ENCODE assay signal across 9 cellular contexts in the genomic region with DNA sequence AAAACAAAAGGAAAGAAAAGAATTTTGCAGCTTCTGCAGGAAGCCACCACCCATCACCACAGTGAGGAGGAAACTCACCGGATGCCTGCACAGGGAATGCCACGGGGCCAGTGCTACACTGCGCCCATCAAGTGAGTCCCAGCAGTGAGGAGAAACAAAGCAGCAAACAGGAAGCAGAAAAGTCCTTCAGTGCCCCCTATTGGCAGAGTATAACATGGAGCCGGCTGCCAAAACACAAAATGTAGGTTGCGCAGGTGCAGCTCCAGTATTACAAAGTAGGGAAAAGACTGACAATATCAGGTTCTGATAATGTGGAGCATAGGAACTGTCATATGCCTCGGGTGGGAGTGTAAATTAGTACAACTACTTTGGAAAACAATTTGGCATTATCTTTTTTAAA. TPM values are rescaled to one million over a fixed set of nuclear protein-coding genes. Genes with fewer than 3 reads are reported as not detected.
DNase-seq lines count a peak whose midpoint lies in the region; ATAC-seq and TF ChIP-seq lines count a peak whose summit lies in the region.
"Had no signal": no experiment of that assay in that cellular context is flagged by ENCODE, and none has a peak within 500 bp of the region (broad histone marks: within the 10 kb centered on the region; RNA-seq: fewer than 3 reads in every experiment).

No MANE protein-coding gene starts in this region.

- ATAC-seq in HG03196 (IDR thresholded peaks at IDR 0.05; ENCODE audit: unreplicated experiment): no peak

- H3K4me3 ChIP-seq in GM12875 (ENCODE audit: low read depth, low read length) (no peak overlapping the region), liver (ENCODE audit: low read depth in 1 of 3, low read length in 3 of 3) (no peak overlapping the region)

- no peaks in the 10 kb centered on the region for H3K4me1 ChIP-seq in liver (ENCODE audit: control insufficient read depth in 4 of 4, insufficient read depth in 4 of 4, low read length in 3 of 4)

- no peaks in the 10 kb centered on the region for H3K27me3 Mint-ChIP-seq in activated naive CD8-positive, alpha-beta T cell treated with anti-CD3 and anti-CD28 coated beads for 36 hours
- H3K27me3 Mint-ChIP-seq: stimulated activated naive CD8-positive, alpha-beta T cell treated with anti-CD3 and anti-CD28 coated beads, Interleukin-15, Interleukin-2, amounts not matched to agents 100 ng/mL and 50 ng/mL, for 24 hours had no signal

- TF ChIP-seq RAD21 in liver (IDR thresholded peaks at IDR 0.05): peak; percentile 67 to 76

- H3K36me3 ChIP-seq in liver (ENCODE audit: control insufficient read depth in 4 of 4, insufficient read depth in 3 of 4, low read depth in 1 of 4, low read length in 3 of 4): no peaks in the 10 kb centered on the region

- H3K4me3 Mint-ChIP-seq in activated naive CD8-positive, alpha-beta T cell treated with anti-CD3 and anti-CD28 coated beads for 36 hours: no peak overlapping the region
- H3K4me3 Mint-ChIP-seq: stimulated activated naive CD8-positive, alpha-beta T cell treated with anti-CD3 and anti-CD28 coated beads, Interleukin-15, Interleukin-2, amounts not matched to agents 100 ng/mL and 50 ng/mL, for 24 hours had no signal

- no peak overlapping the region for H3K27ac ChIP-seq in liver (ENCODE audit: low read depth in 1 of 2, low read length in 2 of 2)

- no peaks in the 10 kb centered on the region for H3K9me3 ChIP-seq in liver (ENCODE audit: control insufficient read depth in 4 of 4, low read length in 3 of 4)

- no peaks in the 10 kb centered on the region for H3K27me3 ChIP-seq in liver (ENCODE audit: control insufficient read depth in 4 of 4, insufficient read depth in 4 of 4, low read length in 3 of 4)

- no peak overlapping the region for H3K27ac Mint-ChIP-seq in activated naive CD8-positive, alpha-beta T cell treated with anti-CD3 and anti-CD28 coated beads for 36 hours
- H3K27ac Mint-ChIP-seq: stimulated activated naive CD8-positive, alpha-beta T cell treated with anti-CD3 and anti-CD28 coated beads, Interleukin-15, Interleukin-2, amounts not matched to agents 100 ng/mL and 50 ng/mL, for 24 hours had no signal

- no peak overlapping the region for H3K9ac ChIP-seq in liver (ENCODE audit: low read depth in 1 of 2, low read length in 2 of 2)

- no peaks in the 10 kb centered on the region for H3K36me3 Mint-ChIP-seq in activated naive CD8-positive, alpha-beta T cell treated with anti-CD3 and anti-CD28 coated beads for 36 hours

- no peak for DNase-seq in AG09319 (ENCODE audit: extremely low read depth, low read depth)
- DNase-seq in NCI-H345 treated with DMSO at 0.1 percent for 48 hours (lab: John Stamatoyannopoulos, UW; ENCODE audit: unreplicated experiment): peak; percentile 3
- peak; percentile 4 for DNase-seq in activated naive CD8-positive, alpha-beta T cell treated with anti-CD3 and anti-CD28 coated beads for 36 hours
- DNase-seq in HPDE6-E6E7 (ENCODE audit: extremely low spot score): no peak
- DNase-seq in AG08395 (ENCODE audit: low spot score): no peak

- H3K9me3 Mint-ChIP-seq in activated naive CD8-positive, alpha-beta T cell treated with anti-CD3 and anti-CD28 coated beads for 36 hours: no peaks in the 10 kb centered on the region
- H3K9me3 Mint-ChIP-seq: stimulated activated naive CD8-positive, alpha-beta T cell treated with anti-CD3 and anti-CD28 coated beads, Interleukin-15, Interleukin-2, amounts not matched to agents 100 ng/mL and 50 ng/mL, for 24 hours had no signal

- TF ChIP-seq CTCF in AG09319 (IDR thresholded peaks at IDR 0.05; ENCODE audit: low read depth, low read length): peak; percentile 60
- peak; percentile 55; the same call in 1 of the 2 replicates for TF ChIP-seq CTCF in GM12875 (IDR thresholded peaks at IDR 0.05; ENCODE audit: borderline replicate concordance, insufficient read depth, low read depth, low read length)
- peak; percentile 38 for TF ChIP-seq CTCF in liver (IDR thresholded peaks at IDR 0.05; ENCODE audit: low read depth, low read length, missing input control)

- WGBS in liver: 18% methylated on average over 6 of the region's 6 CpGs

- no peaks in the 10 kb centered on the region for H3K4me1 Mint-ChIP-seq in activated naive CD8-positive, alpha-beta T cell treated with anti-CD3 and anti-CD28 coated beads for 36 hours

TF ChIP-seq in liver, 16 proteins besides CTCF, POLR2A, EP300 and RAD21:
- no peak for TF ChIP-seq SP1 (IDR thresholded peaks at IDR 0.05)
- TF ChIP-seq REST (IDR thresholded peaks at IDR 0.05): no peak
- TF ChIP-seq FOXA1 (IDR thresholded peaks at IDR 0.05): no peak
- TF ChIP-seq MAX (IDR thresholded peaks at IDR 0.05): no peak
- TF ChIP-seq TAF1 (conservative IDR thresholded peaks at IDR 0.05): no peak
- no peak for TF ChIP-seq JUND (IDR thresholded peaks at IDR 0.05)
- no peak for TF ChIP-seq GABPA (IDR thresholded peaks at IDR 0.05 in 1 of 2, conservative IDR thresholded peaks at IDR 0.05 in 1 of 2)
- no peak for TF ChIP-seq YY1 (IDR thresholded peaks at IDR 0.05)
- no peak for TF ChIP-seq HNF4A (conservative IDR thresholded peaks at IDR 0.05)
- no peak for TF ChIP-seq EGR1 (IDR thresholded peaks at IDR 0.05; ENCODE audit: low read depth in 2 of 2)
- no peak for TF ChIP-seq FOXA2 (IDR thresholded peaks at IDR 0.05)
- TF ChIP-seq HNF4G (IDR thresholded peaks at IDR 0.05): no peak

RNA-seq across cellular contexts. Expression of gene SCML2, which starts 23.3 kb away (rescaled TPM):
- 1 to 10 TPM; 3.4 to 4.0 TPM for total RNA-seq in activated naive CD8-positive, alpha-beta T cell treated with anti-CD3 and anti-CD28 coated beads for 36 hours
- 1 to 10 TPM; 1.0 to 7.2 TPM for total RNA-seq in liver
- polyA plus RNA-seq in liver: 1 to 10 TPM in 1 of 2 donors, under 1 TPM in 1; 0.96 to 1.1 TPM

RNA-seq across cellular contexts. Expression of gene CDKL5, which starts 47.6 kb away (rescaled TPM):
- 1 to 10 TPM in 1 of 2 experiments, under 1 TPM in 1; 0.82 to 1.3 TPM for total RNA-seq in activated naive CD8-positive, alpha-beta T cell treated with anti-CD3 and anti-CD28 coated beads for 36 hours
- 1 to 10 TPM; 2.4 to 3.3 TPM for total RNA-seq in liver
- polyA plus RNA-seq in liver: 1 to 10 TPM in 1 of 2 donors, under 1 TPM in 1; 0.59 to 1.6 TPM

Comparison
In these comparisons a context has a peak if more than half of its experiments do, and no peak if none do; other contexts are left out.
1. DNase-seq: peak in NCI-H345 treated with DMSO at 0.1 percent for 48 hours (single experiment) and activated naive CD8-positive, alpha-beta T cell treated with anti-CD3 and anti-CD28 coated beads for 36 hours (single experiment); none in AG09319 (single experiment), HPDE6-E6E7 (single experiment) and AG08395 (single experiment).
2. Peak in every context shown above with its lines, with median percentiles within 50 percentile points of each other: CTCF ChIP-seq.